Comparison of ENCODE assay signal across 26 cellular contexts in the genomic region with DNA sequence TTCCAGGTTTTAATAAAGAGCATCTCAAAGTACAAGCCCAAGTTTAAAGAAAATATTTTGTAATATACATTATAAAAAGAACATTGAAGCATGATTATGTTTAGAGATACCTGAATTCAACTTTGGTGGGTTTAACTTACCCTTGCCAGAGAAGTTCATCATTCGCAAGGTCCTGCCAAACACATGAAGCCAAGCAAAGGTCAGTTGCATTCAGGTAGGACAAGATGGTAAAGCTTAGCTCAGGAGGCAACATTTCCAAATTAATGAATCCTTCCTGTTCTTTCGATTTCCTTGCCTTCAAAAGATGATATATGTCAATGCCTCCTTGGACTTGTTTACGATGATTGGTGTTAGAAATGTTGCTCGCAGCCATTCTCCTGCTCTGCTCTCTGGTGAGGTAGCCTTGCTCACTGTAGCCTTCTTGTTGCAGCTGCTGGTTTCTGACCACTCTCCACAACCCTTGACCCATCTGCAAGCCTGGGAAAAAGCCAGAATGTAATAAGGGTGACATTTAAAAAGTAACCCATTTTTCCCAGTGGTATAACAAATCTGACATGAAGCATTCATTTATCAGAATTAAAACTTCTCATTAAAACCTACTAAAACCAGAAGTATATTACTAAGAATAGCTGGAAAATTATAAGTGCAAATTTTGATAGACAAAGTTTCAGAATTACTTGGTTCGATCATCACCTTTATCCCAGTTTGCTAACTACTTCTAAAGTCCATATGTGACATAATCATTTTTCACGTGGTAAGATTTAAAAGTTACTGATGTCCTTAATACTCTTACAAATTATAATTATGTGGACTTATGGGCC. TPM values are rescaled to one million over a fixed set of nuclear protein-coding genes. Genes with fewer than 3 reads are reported as not detected.
DNase-seq lines count a peak whose midpoint lies in the region; ATAC-seq and FAIRE-seq lines count a peak whose summit lies in the region.
"Had no signal": no experiment of that assay in that cellular context is flagged by ENCODE, and none has a peak within 500 bp of the region (broad histone marks: within the 10 kb centered on the region; RNA-seq: fewer than 3 reads in every experiment).

No MANE protein-coding gene starts in this region.

- intact Hi-C loops in right cardiac atrium (cut with DNase I), result no loop called here
- intact Hi-C loops in Right ventricle myocardium inferior (cut with DNase I), result no loop called here

- peak; percentile 83 for FAIRE-seq in TTC549 (lab: Jason Lieb, UNC)
- FAIRE-seq: H1 had no signal

- no peaks in the 10 kb centered on the region for H3K9me3 ChIP-seq in right cardiac atrium (ENCODE audit: control insufficient read depth, low read length)
- H3K9me3 ChIP-seq: thoracic aorta, uterus had no signal

- DNase-seq in right cardiac atrium (no peak), Right ventricle myocardium inferior (ENCODE audit: missing footprints) (no peak), left lobe of liver (ENCODE audit: low spot score) (peak; percentile 51), middle frontal gyrus (ENCODE audit: extremely low spot score, low spot score) (no peak)
- DNase-seq: activated CD4-positive, alpha-beta T cell treated with anti-CD3 and anti-CD28 coated beads for 48 hours; activated effector memory CD4-positive, alpha-beta T cell treated with Interleukin-2 at 50 U/mL for 16 hours; caudate nucleus; CD4-positive, alpha-beta memory T cell; cortex of kidney; effector memory CD4-positive, alpha-beta T cell; islet precursor cell; midbrain; MM.1S; NCI-H2081; NCI-H524 treated with DMSO at 0.1 percent for 48 hours; T1000; uterus had no signal

- no peaks in the 10 kb centered on the region for H3K27me3 ChIP-seq in right cardiac atrium (ENCODE audit: control insufficient read depth, insufficient read depth)
- H3K27me3 ChIP-seq: uterus had no signal

- WGBS in right cardiac atrium, result 82% methylated on average over 6 of the region's 6 CpGs

- no peak overlapping the region for H3K4me3 ChIP-seq in right cardiac atrium (ENCODE audit: low read length)
- H3K4me3 ChIP-seq: skin epidermis, thoracic aorta, uterus had no signal

- ATAC-seq in right cardiac atrium (peak; percentile 36 to 55), Right ventricle myocardium inferior (no peak), left lobe of liver (peak; percentile 90), HG02981 (IDR thresholded peaks at IDR 0.05; ENCODE audit: unreplicated experiment) (no peak), HG03045 (IDR thresholded peaks at IDR 0.05; ENCODE audit: unreplicated experiment) (no peak), GM19395 (IDR thresholded peaks at IDR 0.05; ENCODE audit: unreplicated experiment) (no peak)
- ATAC-seq: natural killer cell treated with Interleukin-12 subunit alpha and Interleukin-12 subunit beta and Interleukin-15 and Interleukin-18, amount 100 ng/mL, for 72 hours had no signal

- H3K27ac ChIP-seq in right cardiac atrium (ENCODE audit: low read length), result no peak overlapping the region
- H3K27ac ChIP-seq: KMS-11, skin epidermis, thoracic aorta, uterus had no signal

- no peaks in the 10 kb centered on the region for H3K4me1 ChIP-seq in right cardiac atrium (ENCODE audit: control insufficient read depth, insufficient read depth, low read length)

RNA-seq across cellular contexts. Expression of a gene that starts 20.6 kb away (rescaled TPM):
- total RNA-seq in right cardiac atrium, result 10 to 100 TPM; 27.2 to 32.0 (median 30.0) TPM
- 22.5 TPM for polyA plus RNA-seq in right cardiac atrium
- 25.9 TPM for total RNA-seq in Right ventricle myocardium inferior
- 30.7 TPM for total RNA-seq in left lobe of liver

RNA-seq across cellular contexts. Expression of a gene that starts 20.9 kb away (rescaled TPM):
- total RNA-seq in right cardiac atrium (10 to 100 TPM; 14.6 to 20.0 (median 19.6) TPM), Right ventricle myocardium inferior (9.3 TPM), left lobe of liver (5.2 TPM)
- 8.2 TPM for polyA plus RNA-seq in right cardiac atrium

Comparison
In these comparisons a context has a peak if more than half of its experiments do, and no peak if none do; other contexts are left out.
1. ATAC-seq: peak in right cardiac atrium (2 of 2) and left lobe of liver (single experiment); none in Right ventricle myocardium inferior (single experiment), HG02981 (single experiment), HG03045 (single experiment) and GM19395 (single experiment).